ENCODE assay signal across 8 cellular contexts in genomic region chr1:205335692-205336091, GRCh38. TPM values are rescaled to one million over a fixed set of nuclear protein-coding genes. Genes with fewer than 3 reads are reported as not detected.
DNase-seq lines count a peak whose midpoint lies in the region; ATAC-seq and TF ChIP-seq lines count a peak whose summit lies in the region.

No MANE protein-coding gene starts in this region.

- no peaks in the 10 kb centered on the region for H3K9me3 Mint-ChIP-seq in activated naive CD8-positive, alpha-beta T cell treated with anti-CD3 and anti-CD28 coated beads for 36 hours

- ATAC-seq in GM19455 (IDR thresholded peaks at IDR 0.05; ENCODE audit: unreplicated experiment) (no peak), GM18861 (IDR thresholded peaks at IDR 0.05; ENCODE audit: unreplicated experiment) (no peak)

- peak; percentile 78 for DNase-seq in NCI-H1436 treated with DMSO at 0.1 percent for 48 hours (lab: John Stamatoyannopoulos, UW)
- peak; percentile 67 for DNase-seq in T follicular helper cell (ENCODE audit: low read depth)
- DNase-seq in activated naive CD8-positive, alpha-beta T cell treated with anti-CD3 and anti-CD28 coated beads for 36 hours: peak; percentile 77
- DNase-seq in cardiac septum (ENCODE audit: low spot score): peak; percentile 91
- no peak for DNase-seq in retinal pigment epithelial cell (ENCODE audit: low read depth)

- H3K36me3 Mint-ChIP-seq in activated naive CD8-positive, alpha-beta T cell treated with anti-CD3 and anti-CD28 coated beads for 36 hours: no peaks in the 10 kb centered on the region

- H3K27me3 Mint-ChIP-seq in activated naive CD8-positive, alpha-beta T cell treated with anti-CD3 and anti-CD28 coated beads for 36 hours: no peaks in the 10 kb centered on the region

- H3K4me1 Mint-ChIP-seq in activated naive CD8-positive, alpha-beta T cell treated with anti-CD3 and anti-CD28 coated beads for 36 hours: peaks cover 4% of the 10 kb centered on the region

- H3K4me3 ChIP-seq in retinal pigment epithelial cell (ENCODE audit: low read length): no peak overlapping the region

- intact Hi-C loops in cardiac septum (cut with DNase I): no loop called here

- no peak overlapping the region for H3K27ac Mint-ChIP-seq in activated naive CD8-positive, alpha-beta T cell treated with anti-CD3 and anti-CD28 coated beads for 36 hours

- H3K4me3 Mint-ChIP-seq in activated naive CD8-positive, alpha-beta T cell treated with anti-CD3 and anti-CD28 coated beads for 36 hours: no peak overlapping the region

- TF ChIP-seq CTCF in GM12873 (IDR thresholded peaks at IDR 0.05; ENCODE audit: insufficient read depth, low read depth, low read length, missing control alignments) (peak; percentile 90), retinal pigment epithelial cell (conservative IDR thresholded peaks at IDR 0.05; ENCODE audit: low read depth, low read length) (peak; percentile 100)

RNA-seq across cellular contexts. Expression of gene NUAK2, which starts 14.1 kb away (rescaled TPM):
- 1 to 10 TPM; 1.7 to 2.0 TPM for total RNA-seq in activated naive CD8-positive, alpha-beta T cell treated with anti-CD3 and anti-CD28 coated beads for 36 hours
- total RNA-seq in cardiac septum: 0.75 TPM

RNA-seq across cellular contexts. Expression of gene KLHDC8A, which starts 21.0 kb away (rescaled TPM):
- total RNA-seq in activated naive CD8-positive, alpha-beta T cell treated with anti-CD3 and anti-CD28 coated beads for 36 hours: not detected
- total RNA-seq in cardiac septum: not detected
